Comparison of ENCODE assay signal across 13 cellular contexts in genomic region chr6:124535746-124536145, GRCh38.
DNase-seq lines count a peak whose midpoint lies in the region; ATAC-seq and TF ChIP-seq lines count a peak whose summit lies in the region.
"Had no signal": no experiment of that assay in that cellular context is flagged by ENCODE, and none has a peak within 500 bp of the region (broad histone marks: within the 10 kb centered on the region; RNA-seq: fewer than 3 reads in every experiment).

No MANE protein-coding gene starts in this region.

- H3K36me3 Mint-ChIP-seq in nephron progenitor cell (ENCODE audit: low read depth): no peaks in the 10 kb centered on the region
- H3K36me3 Mint-ChIP-seq in activated CD4-positive, alpha-beta T cell treated with anti-CD3 and anti-CD28 coated beads, Interleukin-2, amount 10 ng/mL, durations not matched to agents 7 days and 5 days (ENCODE audit: low read depth): no peaks in the 10 kb centered on the region

- H3K27ac Mint-ChIP-seq in nephron progenitor cell: peak overlapping the region; percentile 51
- no peak overlapping the region for H3K27ac Mint-ChIP-seq in activated CD4-positive, alpha-beta T cell treated with anti-CD3 and anti-CD28 coated beads, Interleukin-2, amount 10 ng/mL, durations not matched to agents 7 days and 5 days
- H3K27ac Mint-ChIP-seq: activated naive CD8-positive, alpha-beta T cell treated with anti-CD3 and anti-CD28 coated beads, Interleukin-2, amount 50 U/mL, for 24 hours; effector memory CD8-positive, alpha-beta T cell; progenitor cell of endocrine pancreas had no signal

- no peak for TF ChIP-seq POLR2A in esophagus squamous epithelium (IDR thresholded peaks at IDR 0.05)

- CTCF ChIA-PET in activated CD4-positive, alpha-beta T cell treated with anti-CD3 and anti-CD28 coated beads, Interleukin-2, amount 10 ng/mL, durations not matched to agents 7 days and 5 days (lab: Charles Lee): interaction anchor here (1.6 kb wide), 1 partner anchor 30 kb away, joined by 3 read pairs; no protein-coding TSS in a partner anchor

- peaks cover 22% of the 10 kb centered on the region for H3K4me1 Mint-ChIP-seq in nephron progenitor cell
- H3K4me1 Mint-ChIP-seq in activated CD4-positive, alpha-beta T cell treated with anti-CD3 and anti-CD28 coated beads, Interleukin-2, amount 10 ng/mL, durations not matched to agents 7 days and 5 days: no peaks in the 10 kb centered on the region
- H3K4me1 Mint-ChIP-seq: activated naive CD8-positive, alpha-beta T cell treated with anti-CD3 and anti-CD28 coated beads, Interleukin-2, amount 50 U/mL, for 24 hours had no signal

- H3K9me3 ChIP-seq in esophagus squamous epithelium: no peaks in the 10 kb centered on the region
- H3K9me3 ChIP-seq: BLaER1 treated with 17β-estradiol and CSF1 and Interleukin-3, amounts not matched to agents 10 nM and 100 nM had no signal

- no peak for ATAC-seq in HG03108 (IDR thresholded peaks at IDR 0.05; ENCODE audit: unreplicated experiment)
- ATAC-seq: activated naive CD8-positive, alpha-beta T cell treated with anti-CD3 and anti-CD28 coated beads, Interleukin-2, amount 50 U/mL, for 24 hours; effector memory CD8-positive, alpha-beta T cell had no signal

- DNase-seq in ELR (ENCODE audit: low read depth) (peak; percentile 0), NCI-H460 (ENCODE audit: extremely low read depth, low read depth) (peak; percentile 96), cerebellar cortex (ENCODE audit: low spot score) (peak; percentile 44), nephron progenitor cell (peak; percentile 2), activated gamma-delta T cell treated with Interleukin-2 at 50 U/mL for 16 hours (no peak), esophagus squamous epithelium (lab: John Stamatoyannopoulos, UW) (no peak)
- DNase-seq in activated CD4-positive, alpha-beta T cell treated with anti-CD3 and anti-CD28 coated beads, Interleukin-2, amount 10 ng/mL, durations not matched to agents 7 days and 5 days: no peak
- DNase-seq: activated naive CD8-positive, alpha-beta T cell treated with anti-CD3 and anti-CD28 coated beads, Interleukin-2, amount 50 U/mL, for 24 hours; effector memory CD8-positive, alpha-beta T cell; stimulated activated naive CD4-positive, alpha-beta T cell treated with Interleukin-2 at 50 U/mL for 16 hours had no signal

- H3K4me1 ChIP-seq in esophagus squamous epithelium: no peaks in the 10 kb centered on the region

- H3K4me3 ChIP-seq in esophagus squamous epithelium: no peak overlapping the region
- H3K4me3 ChIP-seq: BLaER1 treated with 17β-estradiol and CSF1 and Interleukin-3, amounts not matched to agents 10 nM and 100 nM had no signal

- POLR2A ChIA-PET in activated CD4-positive, alpha-beta T cell treated with anti-CD3 and anti-CD28 coated beads, Interleukin-2, amount 10 ng/mL, durations not matched to agents 7 days and 5 days (lab: Charles Lee): no interaction called here

- TF ChIP-seq CTCF in nephron progenitor cell (IDR thresholded peaks at IDR 0.05) (no peak), esophagus squamous epithelium (IDR thresholded peaks at IDR 0.05) (no peak)

- intact Hi-C loops in esophagus squamous epithelium (cut with DNase I): no loop called here

- no peaks in the 10 kb centered on the region for H3K36me3 ChIP-seq in esophagus squamous epithelium
- H3K36me3 ChIP-seq: BLaER1 treated with 17β-estradiol and CSF1 and Interleukin-3, amounts not matched to agents 10 nM and 100 nM had no signal

- H3K27me3 ChIP-seq in esophagus squamous epithelium: no peaks in the 10 kb centered on the region
- H3K27me3 ChIP-seq: BLaER1 treated with 17β-estradiol and CSF1 and Interleukin-3, amounts not matched to agents 10 nM and 100 nM had no signal

- no peak overlapping the region for H3K4me3 Mint-ChIP-seq in nephron progenitor cell
- no peak overlapping the region for H3K4me3 Mint-ChIP-seq in activated CD4-positive, alpha-beta T cell treated with anti-CD3 and anti-CD28 coated beads, Interleukin-2, amount 10 ng/mL, durations not matched to agents 7 days and 5 days
- H3K4me3 Mint-ChIP-seq: activated naive CD8-positive, alpha-beta T cell treated with anti-CD3 and anti-CD28 coated beads, Interleukin-2, amount 50 U/mL, for 24 hours; effector memory CD8-positive, alpha-beta T cell had no signal

- H3K27me3 Mint-ChIP-seq in nephron progenitor cell (ENCODE audit: low read depth, poor library complexity): no peaks in the 10 kb centered on the region
- no peaks in the 10 kb centered on the region for H3K27me3 Mint-ChIP-seq in activated CD4-positive, alpha-beta T cell treated with anti-CD3 and anti-CD28 coated beads, Interleukin-2, amount 10 ng/mL, durations not matched to agents 7 days and 5 days
- H3K27me3 Mint-ChIP-seq: activated naive CD8-positive, alpha-beta T cell treated with anti-CD3 and anti-CD28 coated beads, Interleukin-2, amount 50 U/mL, for 24 hours; effector memory CD8-positive, alpha-beta T cell; progenitor cell of endocrine pancreas had no signal

- WGBS in esophagus squamous epithelium, 2 donors: 45 to 76% methylated on average over 9 of the region's 9 CpGs

- no peak overlapping the region for H3K27ac ChIP-seq in esophagus squamous epithelium
- H3K27ac ChIP-seq: BLaER1 treated with 17β-estradiol and CSF1 and Interleukin-3, amounts not matched to agents 10 nM and 100 nM had no signal

- H3K9me3 Mint-ChIP-seq in nephron progenitor cell: no peaks in the 10 kb centered on the region
- no peaks in the 10 kb centered on the region for H3K9me3 Mint-ChIP-seq in activated CD4-positive, alpha-beta T cell treated with anti-CD3 and anti-CD28 coated beads, Interleukin-2, amount 10 ng/mL, durations not matched to agents 7 days and 5 days

Comparison
In these comparisons a context has a peak if more than half of its experiments do, and no peak if none do; other contexts are left out.
1. DNase-seq: peak in ELR (single experiment), NCI-H460 (single experiment), cerebellar cortex (single experiment) and nephron progenitor cell (single experiment); none in activated CD4-positive, alpha-beta T cell treated with anti-CD3 and anti-CD28 coated beads, Interleukin-2, amount 10 ng/mL, durations not matched to agents 7 days and 5 days (single experiment), activated gamma-delta T cell treated with Interleukin-2 at 50 U/mL for 16 hours (single experiment) and esophagus squamous epithelium (single experiment).